In genomic region chr3:114155370-114155821, GRCh38 we compare ENCODE assay signal across 8 cellular contexts. TPM values are rescaled to one million over a fixed set of nuclear protein-coding genes. Genes with fewer than 3 reads are reported as not detected.
DNase-seq lines count a peak whose midpoint lies in the region; ATAC-seq, FAIRE-seq and TF ChIP-seq lines count a peak whose summit lies in the region.

No MANE protein-coding gene starts in this region.

- H3K9ac ChIP-seq in NT2/D1 (ENCODE audit: insufficient read length, low read depth), result no peak overlapping the region

- no peak for ATAC-seq in GM19035 (IDR thresholded peaks at IDR 0.05; ENCODE audit: unreplicated experiment)

- peaks cover 38% of the 10 kb centered on the region for H3K4me1 Mint-ChIP-seq in neural crest cell

- H3K4me3 Mint-ChIP-seq in neural crest cell, result no peak overlapping the region

- no peaks in the 10 kb centered on the region for H3K9me3 ChIP-seq in NT2/D1 (ENCODE audit: insufficient read depth, low read length)

- H3K27ac Mint-ChIP-seq in neural crest cell (ENCODE audit: unreplicated experiment), result no peak overlapping the region

- H3K36me3 Mint-ChIP-seq in neural crest cell (ENCODE audit: low read depth), result no peaks in the 10 kb centered on the region

- peak; percentile 85 for TF ChIP-seq CTCF in 22Rv1 (IDR thresholded peaks at IDR 0.05)
- peak; percentile 68 for TF ChIP-seq CTCF in GM12872 (IDR thresholded peaks at IDR 0.05; ENCODE audit: insufficient read depth, low read depth, low read length)
- TF ChIP-seq CTCF in bronchial epithelial cell (IDR thresholded peaks at IDR 0.05; ENCODE audit: insufficient read depth, low read length, severe bottlenecking), result peak; percentile 61
- peak; percentile 49 for TF ChIP-seq CTCF in neural crest cell (conservative IDR thresholded peaks at IDR 0.05)

- peaks cover 10% of the 10 kb centered on the region for H3K27me3 ChIP-seq in NT2/D1 (ENCODE audit: insufficient read depth, insufficient read length)
- H3K27me3 ChIP-seq in bronchial epithelial cell (ENCODE audit: control insufficient read depth, insufficient read depth, low read length), result peaks cover 8% of the 10 kb centered on the region

- FAIRE-seq in bronchial epithelial cell (lab: Jason Lieb, UNC), result no peak

- H3K9me3 Mint-ChIP-seq in neural crest cell, result no peaks in the 10 kb centered on the region

- H3K27ac ChIP-seq in 22Rv1, result no peak overlapping the region

- H3K27me3 Mint-ChIP-seq in neural crest cell (ENCODE audit: low read depth), result peaks cover 9% of the 10 kb centered on the region

- peaks cover 5% of the 10 kb centered on the region for H3K4me1 ChIP-seq in NT2/D1 (ENCODE audit: insufficient read depth, insufficient read length)

- peak; percentile 62 for DNase-seq in NT2/D1 (ENCODE audit: low read depth, low spot score)
- peak; percentile 10 for DNase-seq in bronchial epithelial cell (ENCODE audit: low read depth)
- DNase-seq in neural crest cell (ENCODE audit: low read depth, low spot score), result peak; percentile 18
- no peak for DNase-seq in effector CD4-positive, alpha-beta T cell
- DNase-seq in activated CD4-positive, CD25-positive, alpha-beta regulatory T cell (lab: John Stamatoyannopoulos, UW), result no peak

- H3K4me3 ChIP-seq in NT2/D1 (ENCODE audit: insufficient read length, low read depth), result no peak overlapping the region
- no peak overlapping the region for H3K4me3 ChIP-seq in bronchial epithelial cell (ENCODE audit: low read depth, low read length)

- H3K36me3 ChIP-seq in NT2/D1 (ENCODE audit: insufficient read depth, insufficient read length, low read length) (no peaks in the 10 kb centered on the region), bronchial epithelial cell (ENCODE audit: control insufficient read depth, insufficient read depth, low read length) (no peaks in the 10 kb centered on the region)

RNA-seq across cellular contexts. Expression of gene DRD3, which starts 23.5 kb away (rescaled TPM):
- total RNA-seq in bronchial epithelial cell (not detected in 2 replicates), neural crest cell (not detected in 2 replicates)

Comparison
In these comparisons a context has a peak if more than half of its experiments do, and no peak if none do; other contexts are left out.
1. DNase-seq: peak in NT2/D1 (single experiment), bronchial epithelial cell (single experiment) and neural crest cell (single experiment); none in effector CD4-positive, alpha-beta T cell (single experiment) and activated CD4-positive, CD25-positive, alpha-beta regulatory T cell (0 of 4).
2. Peak in every context shown above with its lines, with median percentiles within 50 percentile points of each other: CTCF ChIP-seq.